Comparison of ENCODE assay signal across 1 cellular context in the genomic region with DNA sequence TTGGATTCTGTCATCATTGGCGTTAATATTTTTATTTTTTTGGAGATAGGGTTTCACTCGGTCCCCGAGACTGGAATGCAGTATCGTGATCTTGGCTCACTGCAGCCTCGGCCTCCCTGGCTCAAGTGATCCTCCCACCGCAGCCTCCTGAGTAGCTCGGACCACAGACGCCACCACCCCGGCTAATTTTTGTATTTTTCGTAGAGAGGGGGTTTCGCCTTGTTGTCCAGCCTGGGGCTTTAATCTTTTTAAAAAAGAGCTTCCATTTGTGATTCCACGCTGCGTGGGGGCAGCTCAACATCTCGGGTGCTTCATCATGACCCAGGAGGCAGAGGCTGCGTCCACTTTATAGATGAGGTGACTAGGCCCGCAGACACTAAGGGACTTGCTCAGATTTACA.
TF ChIP-seq lines count a peak whose summit lies in the region.

No MANE protein-coding gene starts in this region.

TF ChIP-seq in GM12878, 131 proteins besides CTCF, POLR2A, EP300 and RAD21 (continued from another document):
- no peak for TF ChIP-seq NFIC (IDR thresholded peaks at IDR 0.05; ENCODE audit: low read depth, low read length)
- TF ChIP-seq IKZF2 (IDR thresholded peaks at IDR 0.05) = no peak
- no peak for TF ChIP-seq PAX5 (IDR thresholded peaks at IDR 0.05; ENCODE audit: borderline replicate concordance, low read depth, low read length)
- TF ChIP-seq, protein P1, sequence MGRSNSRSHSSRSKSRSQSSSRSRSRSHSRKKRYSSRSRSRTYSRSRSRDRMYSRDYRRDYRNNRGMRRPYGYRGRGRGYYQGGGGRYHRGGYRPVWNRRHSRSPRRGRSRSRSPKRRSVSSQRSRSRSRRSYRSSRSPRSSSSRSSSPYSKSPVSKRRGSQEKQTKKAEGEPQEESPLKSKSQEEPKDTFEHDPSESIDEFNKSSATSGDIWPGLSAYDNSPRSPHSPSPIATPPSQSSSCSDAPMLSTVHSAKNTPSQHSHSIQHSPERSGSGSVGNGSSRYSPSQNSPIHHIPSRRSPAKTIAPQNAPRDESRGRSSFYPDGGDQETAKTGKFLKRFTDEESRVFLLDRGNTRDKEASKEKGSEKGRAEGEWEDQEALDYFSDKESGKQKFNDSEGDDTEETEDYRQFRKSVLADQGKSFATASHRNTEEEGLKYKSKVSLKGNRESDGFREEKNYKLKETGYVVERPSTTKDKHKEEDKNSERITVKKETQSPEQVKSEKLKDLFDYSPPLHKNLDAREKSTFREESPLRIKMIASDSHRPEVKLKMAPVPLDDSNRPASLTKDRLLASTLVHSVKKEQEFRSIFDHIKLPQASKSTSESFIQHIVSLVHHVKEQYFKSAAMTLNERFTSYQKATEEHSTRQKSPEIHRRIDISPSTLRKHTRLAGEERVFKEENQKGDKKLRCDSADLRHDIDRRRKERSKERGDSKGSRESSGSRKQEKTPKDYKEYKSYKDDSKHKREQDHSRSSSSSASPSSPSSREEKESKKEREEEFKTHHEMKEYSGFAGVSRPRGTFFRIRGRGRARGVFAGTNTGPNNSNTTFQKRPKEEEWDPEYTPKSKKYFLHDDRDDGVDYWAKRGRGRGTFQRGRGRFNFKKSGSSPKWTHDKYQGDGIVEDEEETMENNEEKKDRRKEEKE (IDR thresholded peaks at IDR 0.05) = no peak
- TF ChIP-seq, protein P2, sequence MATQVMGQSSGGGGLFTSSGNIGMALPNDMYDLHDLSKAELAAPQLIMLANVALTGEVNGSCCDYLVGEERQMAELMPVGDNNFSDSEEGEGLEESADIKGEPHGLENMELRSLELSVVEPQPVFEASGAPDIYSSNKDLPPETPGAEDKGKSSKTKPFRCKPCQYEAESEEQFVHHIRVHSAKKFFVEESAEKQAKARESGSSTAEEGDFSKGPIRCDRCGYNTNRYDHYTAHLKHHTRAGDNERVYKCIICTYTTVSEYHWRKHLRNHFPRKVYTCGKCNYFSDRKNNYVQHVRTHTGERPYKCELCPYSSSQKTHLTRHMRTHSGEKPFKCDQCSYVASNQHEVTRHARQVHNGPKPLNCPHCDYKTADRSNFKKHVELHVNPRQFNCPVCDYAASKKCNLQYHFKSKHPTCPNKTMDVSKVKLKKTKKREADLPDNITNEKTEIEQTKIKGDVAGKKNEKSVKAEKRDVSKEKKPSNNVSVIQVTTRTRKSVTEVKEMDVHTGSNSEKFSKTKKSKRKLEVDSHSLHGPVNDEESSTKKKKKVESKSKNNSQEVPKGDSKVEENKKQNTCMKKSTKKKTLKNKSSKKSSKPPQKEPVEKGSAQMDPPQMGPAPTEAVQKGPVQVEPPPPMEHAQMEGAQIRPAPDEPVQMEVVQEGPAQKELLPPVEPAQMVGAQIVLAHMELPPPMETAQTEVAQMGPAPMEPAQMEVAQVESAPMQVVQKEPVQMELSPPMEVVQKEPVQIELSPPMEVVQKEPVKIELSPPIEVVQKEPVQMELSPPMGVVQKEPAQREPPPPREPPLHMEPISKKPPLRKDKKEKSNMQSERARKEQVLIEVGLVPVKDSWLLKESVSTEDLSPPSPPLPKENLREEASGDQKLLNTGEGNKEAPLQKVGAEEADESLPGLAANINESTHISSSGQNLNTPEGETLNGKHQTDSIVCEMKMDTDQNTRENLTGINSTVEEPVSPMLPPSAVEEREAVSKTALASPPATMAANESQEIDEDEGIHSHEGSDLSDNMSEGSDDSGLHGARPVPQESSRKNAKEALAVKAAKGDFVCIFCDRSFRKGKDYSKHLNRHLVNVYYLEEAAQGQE (IDR thresholded peaks at IDR 0.05; ENCODE audit: low read depth, low read length) = no peak
- TF ChIP-seq SP1 (IDR thresholded peaks at IDR 0.05; ENCODE audit: low read depth, low read length) = no peak
- no peak for TF ChIP-seq ZSCAN29 (IDR thresholded peaks at IDR 0.05)
- TF ChIP-seq, protein P3, sequence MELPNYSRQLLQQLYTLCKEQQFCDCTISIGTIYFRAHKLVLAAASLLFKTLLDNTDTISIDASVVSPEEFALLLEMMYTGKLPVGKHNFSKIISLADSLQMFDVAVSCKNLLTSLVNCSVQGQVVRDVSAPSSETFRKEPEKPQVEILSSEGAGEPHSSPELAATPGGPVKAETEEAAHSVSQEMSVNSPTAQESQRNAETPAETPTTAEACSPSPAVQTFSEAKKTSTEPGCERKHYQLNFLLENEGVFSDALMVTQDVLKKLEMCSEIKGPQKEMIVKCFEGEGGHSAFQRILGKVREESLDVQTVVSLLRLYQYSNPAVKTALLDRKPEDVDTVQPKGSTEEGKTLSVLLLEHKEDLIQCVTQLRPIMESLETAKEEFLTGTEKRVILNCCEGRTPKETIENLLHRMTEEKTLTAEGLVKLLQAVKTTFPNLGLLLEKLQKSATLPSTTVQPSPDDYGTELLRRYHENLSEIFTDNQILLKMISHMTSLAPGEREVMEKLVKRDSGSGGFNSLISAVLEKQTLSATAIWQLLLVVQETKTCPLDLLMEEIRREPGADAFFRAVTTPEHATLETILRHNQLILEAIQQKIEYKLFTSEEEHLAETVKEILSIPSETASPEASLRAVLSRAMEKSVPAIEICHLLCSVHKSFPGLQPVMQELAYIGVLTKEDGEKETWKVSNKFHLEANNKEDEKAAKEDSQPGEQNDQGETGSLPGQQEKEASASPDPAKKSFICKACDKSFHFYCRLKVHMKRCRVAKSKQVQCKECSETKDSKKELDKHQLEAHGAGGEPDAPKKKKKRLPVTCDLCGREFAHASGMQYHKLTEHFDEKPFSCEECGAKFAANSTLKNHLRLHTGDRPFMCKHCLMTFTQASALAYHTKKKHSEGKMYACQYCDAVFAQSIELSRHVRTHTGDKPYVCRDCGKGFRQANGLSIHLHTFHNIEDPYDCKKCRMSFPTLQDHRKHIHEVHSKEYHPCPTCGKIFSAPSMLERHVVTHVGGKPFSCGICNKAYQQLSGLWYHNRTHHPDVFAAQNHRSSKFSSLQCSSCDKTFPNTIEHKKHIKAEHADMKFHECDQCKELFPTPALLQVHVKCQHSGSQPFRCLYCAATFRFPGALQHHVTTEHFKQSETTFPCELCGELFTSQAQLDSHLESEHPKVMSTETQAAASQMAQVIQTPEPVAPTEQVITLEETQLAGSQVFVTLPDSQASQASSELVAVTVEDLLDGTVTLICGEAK (IDR thresholded peaks at IDR 0.05; ENCODE audit: borderline replicate concordance) = no peak
- no peak for TF ChIP-seq ZBED1 (IDR thresholded peaks at IDR 0.05; ENCODE audit: borderline replicate concordance)
- TF ChIP-seq CHD2 (IDR thresholded peaks at IDR 0.05; ENCODE audit: borderline replicate concordance, low read depth, low read length) = no peak
- no peak for TF ChIP-seq EED (IDR thresholded peaks at IDR 0.05; ENCODE audit: low read depth)
- no peak for TF ChIP-seq BMI1 (IDR thresholded peaks at IDR 0.05; ENCODE audit: borderline replicate concordance)
- no peak for TF ChIP-seq SUPT20H (IDR thresholded peaks at IDR 0.05; ENCODE audit: borderline replicate concordance, control insufficient read depth, low read depth, low read length)
